Comparison of ENCODE assay signal across 13 cellular contexts in genomic region chr3:111246967-111247760, GRCh38.
DNase-seq lines count a peak whose midpoint lies in the region; TF ChIP-seq lines count a peak whose summit lies in the region.
"Had no signal": no experiment of that assay in that cellular context is flagged by ENCODE, and none has a peak within 500 bp of the region (broad histone marks: within the 10 kb centered on the region; RNA-seq: fewer than 3 reads in every experiment).

No MANE protein-coding gene starts in this region.

- H3K27me3 ChIP-seq in A673 (replicated peaks; ENCODE audit: insufficient read depth, low read depth, low read length, poor library complexity) (no peaks in the 10 kb centered on the region), kidney epithelial cell (ENCODE audit: control insufficient read depth, insufficient read depth, low read length) (no peaks in the 10 kb centered on the region)
- H3K27me3 ChIP-seq: right atrium auricular region, uterus had no signal

- H3K4me1 ChIP-seq in A673 (ENCODE audit: insufficient read depth, low read length, poor library complexity, severe bottlenecking) = peaks cover 5% of the 10 kb centered on the region
- H3K4me1 ChIP-seq: right atrium auricular region, uterus had no signal

- H3K9me3 Mint-ChIP-seq in immature natural killer cell = no peaks in the 10 kb centered on the region

- TF ChIP-seq CTCF in A673 (conservative IDR thresholded peaks at IDR 0.05; ENCODE audit: low read depth, low read length) (no peak), kidney epithelial cell (IDR thresholded peaks at IDR 0.05; ENCODE audit: insufficient read depth, low read length, poor library complexity, severe bottlenecking) (no peak)

- no peak overlapping the region for H3K27ac Mint-ChIP-seq in immature natural killer cell

- intact Hi-C loops in A673 (cut with micrococcal nuclease; ENCODE audit: unreplicated experiment) = no loop called here

- H3K4me3 ChIP-seq in A673 (ENCODE audit: low read depth, low read length, poor library complexity, severe bottlenecking) (no peak overlapping the region), kidney epithelial cell (ENCODE audit: low read depth, low read length) (no peak overlapping the region)
- H3K4me3 ChIP-seq: right atrium auricular region, uterus had no signal

- BruUV-seq in A673 (replicated peaks; lab: Mats Ljungman, UMichigan) = no TSS peak

- DNase-seq in A673 (ENCODE audit: low spot score) = peak; percentile 61
- DNase-seq in HK-2 (ENCODE audit: unreplicated experiment) = peak; percentile 51
- DNase-seq in astrocyte of the hippocampus (ENCODE audit: low read depth, low spot score) = peak; percentile 69
- DNase-seq in kidney epithelial cell (ENCODE audit: low read depth) = peak; percentile 28
- no peak for DNase-seq in T-helper 9 cell
- DNase-seq in activated gamma-delta T cell (lab: John Stamatoyannopoulos, UW) = no peak
- no peak for DNase-seq in GOT3 (lab: John Stamatoyannopoulos, UW)
- no peak for DNase-seq in immature natural killer cell
- DNase-seq: activated T-cell treated with anti-CD3 and anti-CD28 coated beads, Interleukin-2, amount 50 U/mL, for 4 hours; NCI-H1105 treated with DMSO at 0.1 percent for 48 hours; uterus had no signal

- H3K36me3 ChIP-seq in A673 (ENCODE audit: insufficient read depth, low read length, poor library complexity, severe bottlenecking) (no peaks in the 10 kb centered on the region), kidney epithelial cell (ENCODE audit: control insufficient read depth, insufficient read depth, low read length) (no peaks in the 10 kb centered on the region)
- H3K36me3 ChIP-seq: right atrium auricular region, uterus had no signal

- H3K27ac ChIP-seq in A673 (ENCODE audit: low read depth, low read length, poor library complexity, severe bottlenecking) = no peak overlapping the region
- H3K27ac ChIP-seq: C4-2B, right atrium auricular region, uterus had no signal

- peaks cover 2 to 15% of the 10 kb centered on the region in 2 donors for H3K4me1 Mint-ChIP-seq in immature natural killer cell

- POLR2A ChIA-PET in A673 (lab: Charles Lee; ENCODE audit: low non-redundant PET) = no interaction called here

- CTCF ChIA-PET in A673 (lab: Charles Lee) = no interaction called here

- no peaks in the 10 kb centered on the region for H3K9me3 ChIP-seq in A673 (ENCODE audit: low read depth, low read length, poor library complexity, severe bottlenecking)
- H3K9me3 ChIP-seq: right atrium auricular region, uterus had no signal

- peaks cover 0 to 5% (median 2%) of the 10 kb centered on the region in 3 donors for H3K27me3 Mint-ChIP-seq in immature natural killer cell (ENCODE audit: low read depth in 3 of 3)

- no peak overlapping the region for H3K4me3 Mint-ChIP-seq in immature natural killer cell
- H3K4me3 Mint-ChIP-seq: activated T-cell treated with anti-CD3 and anti-CD28 coated beads, Interleukin-2, amount 50 U/mL, for 4 hours had no signal

- no peaks in the 10 kb centered on the region for H3K36me3 Mint-ChIP-seq in immature natural killer cell

Comparison
In these comparisons a context has a peak if more than half of its experiments do, and no peak if none do; other contexts are left out.
1. DNase-seq: peak in A673 (single experiment), HK-2 (single experiment), astrocyte of the hippocampus (single experiment) and kidney epithelial cell (single experiment); none in T-helper 9 cell (single experiment), activated gamma-delta T cell (single experiment), GOT3 (single experiment) and immature natural killer cell (0 of 3).